9 cellular contexts compared by ENCODE assay signal in genomic region chr9:69120380-69121154, GRCh38. TPM values are rescaled to one million over a fixed set of nuclear protein-coding genes. Genes with fewer than 3 reads are reported as not detected.
DNase-seq lines count a peak whose midpoint lies in the region; ATAC-seq, FAIRE-seq and TF ChIP-seq lines count a peak whose summit lies in the region.
"Had no signal": no experiment of that assay in that cellular context is flagged by ENCODE, and none has a peak within 500 bp of the region (broad histone marks: within the 10 kb centered on the region; RNA-seq: fewer than 3 reads in every experiment).

No MANE protein-coding gene starts in this region.

- H3K4me3 ChIP-seq in ascending aorta (peak overlapping the region; percentile 82 to 89), small intestine (ENCODE audit: low read depth in 1 of 2, low read length in 2 of 2) (peak overlapping the region; percentile 35 to 84)

- H3K4me1 ChIP-seq in ascending aorta = peaks cover 0 to 5% of the 10 kb centered on the region in 2 donors
- H3K4me1 ChIP-seq in small intestine (ENCODE audit: control insufficient read depth in 2 of 2, insufficient read depth in 1 of 2, low read depth in 1 of 2, low read length in 1 of 2) = no peaks in the 10 kb centered on the region

- H3K27ac ChIP-seq in ascending aorta (peak overlapping the region; percentile 84 to 88), small intestine (ENCODE audit: low read depth in 1 of 2, low read length in 1 of 2) (peak overlapping the region; percentile 95 to 98)

- TF ChIP-seq CTCF in ascending aorta (IDR thresholded peaks at IDR 0.05) = no peak

- intact Hi-C loops in ascending aorta (cut with DNase I) = loop anchor here (2.0 to 5.0 kb wide), 5 partner anchors 22 to 66 kb away; partner anchors contain the start of gene TJP2

- WGBS in small intestine, 3 donors = 6 to 33% (median 21%) methylated on average over 27 of the region's 27 CpGs

- no peak for FAIRE-seq in small intestine (lab: Jason Lieb, UNC)
- FAIRE-seq: A204.1 had no signal

- H3K36me3 ChIP-seq in ascending aorta = no peaks in the 10 kb centered on the region
- no peaks in the 10 kb centered on the region for H3K36me3 ChIP-seq in small intestine (ENCODE audit: control insufficient read depth in 2 of 2, insufficient read depth in 2 of 2, low read length in 2 of 2)

- no peaks in the 10 kb centered on the region for H3K27me3 ChIP-seq in ascending aorta
- H3K27me3 ChIP-seq in small intestine (ENCODE audit: control insufficient read depth in 2 of 2, insufficient read depth in 2 of 2, low read length in 2 of 2) = no peaks in the 10 kb centered on the region

- H3K9me3 ChIP-seq in ascending aorta (no peaks in the 10 kb centered on the region), small intestine (ENCODE audit: control insufficient read depth, low read depth) (no peaks in the 10 kb centered on the region)

- ATAC-seq in GM19452 (IDR thresholded peaks at IDR 0.05; ENCODE audit: unreplicated experiment) = no peak
- no peak for ATAC-seq in HG02973 (IDR thresholded peaks at IDR 0.05; ENCODE audit: unreplicated experiment)

- DNase-seq in NCI-H1436 (lab: John Stamatoyannopoulos, UW) = peak; percentile 55
- no peak for DNase-seq in NCI-H1436 treated with DMSO at 0.1 percent for 48 hours (lab: John Stamatoyannopoulos, UW)
- peak; percentile 46 for DNase-seq in NCI-H146 treated with DMSO at 0.1 percent for 48 hours (lab: John Stamatoyannopoulos, UW; ENCODE audit: unreplicated experiment)
- peak in 1 of 2 donors; percentile 65 for DNase-seq in ascending aorta (ENCODE audit: low spot score in 2 of 2)
- DNase-seq in iPS-NIHi11 (ENCODE audit: low spot score) = peak; percentile 88
- DNase-seq in small intestine = peak; percentile 96

RNA-seq across cellular contexts. Expression of gene TJP2, which starts 53.5 kb away (rescaled TPM):
- 154 TPM for total RNA-seq in ascending aorta
- 10 to 100 TPM; 48.3 to 99.2 (median 98.2) TPM for polyA plus RNA-seq in small intestine
